In the genomic region with DNA sequence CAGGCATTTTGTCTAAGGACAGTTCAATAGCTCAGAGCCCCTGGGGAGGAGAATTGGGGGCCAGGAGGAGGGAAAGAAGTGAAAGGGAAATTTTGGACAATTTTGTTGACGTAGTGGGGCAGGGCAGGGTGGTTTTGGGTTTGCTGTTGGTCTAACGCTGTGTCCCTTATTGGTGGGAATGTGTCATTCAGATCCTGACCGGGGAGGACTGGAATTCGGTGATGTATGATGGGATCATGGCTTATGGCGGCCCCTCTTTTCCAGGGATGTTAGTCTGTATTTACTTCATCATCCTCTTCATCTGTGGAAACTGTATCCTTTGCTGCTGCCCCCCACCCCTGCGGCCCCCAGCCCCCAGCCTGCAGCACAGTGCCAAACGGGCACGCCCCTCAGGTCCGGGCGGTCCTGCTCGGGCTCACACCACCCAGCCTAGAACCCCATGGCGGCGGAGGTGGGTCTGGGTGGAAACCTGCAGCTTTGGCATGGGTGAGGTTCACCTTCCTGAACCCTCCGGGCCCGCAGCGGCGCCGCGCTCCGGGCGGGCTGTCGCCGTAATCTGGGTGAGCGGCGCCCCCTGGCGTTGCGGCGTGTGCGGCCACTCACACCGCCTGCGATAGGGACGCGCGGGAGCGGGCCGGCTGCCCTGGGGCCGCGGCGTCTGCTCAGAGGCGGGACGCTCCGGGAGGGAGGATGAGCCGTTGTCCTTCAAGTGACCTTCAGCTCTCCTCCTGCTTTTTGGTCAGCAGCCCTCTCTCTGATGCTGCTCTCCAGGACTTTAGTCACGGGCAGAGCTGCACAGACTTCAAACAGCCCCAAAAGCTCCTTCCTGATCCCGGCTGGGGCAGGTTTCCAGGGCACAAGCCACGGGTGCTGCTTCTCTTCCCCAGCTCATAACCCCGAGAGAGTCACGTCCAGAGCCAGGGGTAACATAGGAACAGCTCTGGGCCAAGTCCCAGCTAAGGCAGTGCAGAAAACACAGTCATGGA, we compare ENCODE assay signal across 9 cellular contexts.
DNase-seq lines count a peak whose midpoint lies in the region; ATAC-seq, FAIRE-seq and TF ChIP-seq lines count a peak whose summit lies in the region.
"Had no signal": no experiment of that assay in that cellular context is flagged by ENCODE, and none has a peak within 500 bp of the region (broad histone marks: within the 10 kb centered on the region; RNA-seq: fewer than 3 reads in every experiment).

No MANE protein-coding gene starts in this region.

- TF ChIP-seq POLR2A in A549 (IDR thresholded peaks at IDR 0.05; ENCODE audit: low read length): no peak
- TF ChIP-seq POLR2A in esophagus muscularis mucosa (IDR thresholded peaks at IDR 0.05; ENCODE audit: low read depth): no peak

- peak overlapping the region; percentile 30; the same call in 2 of the 3 replicates for H3K4me3 ChIP-seq in A549
- no peak overlapping the region for H3K4me3 ChIP-seq in GM12875 (ENCODE audit: low read depth, low read length)
- peak overlapping the region; percentile 15 to 46 (median 22) for H3K4me3 ChIP-seq in esophagus muscularis mucosa

- TF ChIP-seq EP300 in A549 (IDR thresholded peaks at IDR 0.05) (no peak), esophagus muscularis mucosa (IDR thresholded peaks at IDR 0.05) (no peak)

- CTCF ChIA-PET in A549 (lab: Yijun Ruan, JAX): interaction anchor here (0.7 to 5.6 kb wide), 71 partner anchors 8 to 946 kb away, joined by 3 to 36 read pairs (median 4); no protein-coding TSS in a partner anchor

- 12% methylated on average over 17 of the region's 48 CpGs for WGBS in A549 (ENCODE audit: missing lambda C conversion rate)
- 47% methylated on average over 8 of the region's 48 CpGs for WGBS in esophagus muscularis mucosa

- peaks cover 3% of the 10 kb centered on the region; the same call in 1 of the 3 replicates for H3K4me1 ChIP-seq in A549
- H3K4me1 ChIP-seq in esophagus muscularis mucosa: peaks cover 6 to 29% (median 24%) of the 10 kb centered on the region in 4 donors

- POLR2A ChIA-PET in A549 (lab: Yijun Ruan, JAX): no interaction called here

- H3K36me3 ChIP-seq in esophagus muscularis mucosa: peaks cover 2 to 55% (median 49%) of the 10 kb centered on the region in 4 donors

- H3K27me3 ChIP-seq in esophagus muscularis mucosa: no peaks in the 10 kb centered on the region

- peak; percentile 83 for TF ChIP-seq CTCF in A549 (IDR thresholded peaks at IDR 0.05)
- peak; percentile 90 for TF ChIP-seq CTCF in GM12875 (IDR thresholded peaks at IDR 0.05; ENCODE audit: borderline replicate concordance, insufficient read depth, low read depth, low read length)
- TF ChIP-seq CTCF in esophagus muscularis mucosa (IDR thresholded peaks at IDR 0.05): peak; percentile 89 to 96 (median 90)

- DNase-seq in A549 (ENCODE audit: low read depth in 1 of 2, low spot score in 1 of 2) (peak; percentile 41 to 55), NCI-H510A treated with DMSO at 0.1 percent for 48 hours (lab: John Stamatoyannopoulos, UW) (peak; percentile 45), activated T-cell treated with anti-CD3 and anti-CD28 coated beads for 1 hour (ENCODE audit: low read depth) (peak; percentile 20), esophagus muscularis mucosa (ENCODE audit: extremely low spot score) (no peak), myocyte (ENCODE audit: low read depth) (peak; percentile 50), superior temporal gyrus (ENCODE audit: extremely low spot score) (peak; percentile 60)

- H3K4me2 ChIP-seq in A549: peak overlapping the region; percentile 84

- no peak for FAIRE-seq in A549 (lab: Jason Lieb, UNC)
- FAIRE-seq: islet of Langerhans had no signal

- intact Hi-C loops in esophagus muscularis mucosa (cut with DNase I): loop anchor here (5.0 to 10.0 kb wide), 4 partner anchors 288 to 786 kb away; partner anchors contain the start of gene CACNA1C

- H3K27ac ChIP-seq in A549 (no peak overlapping the region), esophagus muscularis mucosa (replicated peaks in 1 of 4) (peak overlapping the region in 2 of 4 donors; percentile 53 to 64)

- peak; percentile 84 to 97 for ATAC-seq in A549
- no peak for ATAC-seq in GM18907 (IDR thresholded peaks at IDR 0.05; ENCODE audit: unreplicated experiment)

- peak; percentile 77 to 91 for TF ChIP-seq RAD21 in A549 (conservative IDR thresholded peaks at IDR 0.05 in 1 of 2, IDR thresholded peaks at IDR 0.05 in 1 of 2)

- H3K9me3 ChIP-seq in A549: no peaks in the 10 kb centered on the region
- H3K9me3 ChIP-seq in esophagus muscularis mucosa: no peaks in the 10 kb centered on the region

TF ChIP-seq in A549, 52 proteins besides CTCF, POLR2A, EP300 and RAD21:
- TF ChIP-seq ATOH8 (CRISPR knock-in tag; IDR thresholded peaks at IDR 0.05; ENCODE audit: low read depth) (no peak), RARB (CRISPR knock-in tag; IDR thresholded peaks at IDR 0.05) (no peak), KDM1A (IDR thresholded peaks at IDR 0.05; ENCODE audit: low read depth) (no peak), HOXB5 (CRISPR knock-in tag; IDR thresholded peaks at IDR 0.05) (no peak), SMC3 (IDR thresholded peaks at IDR 0.05) (peak; percentile 85), HDAC2 (IDR thresholded peaks at IDR 0.05) (no peak), PBX3 (IDR thresholded peaks at IDR 0.05) (no peak)
- TF ChIP-seq, protein P1, sequence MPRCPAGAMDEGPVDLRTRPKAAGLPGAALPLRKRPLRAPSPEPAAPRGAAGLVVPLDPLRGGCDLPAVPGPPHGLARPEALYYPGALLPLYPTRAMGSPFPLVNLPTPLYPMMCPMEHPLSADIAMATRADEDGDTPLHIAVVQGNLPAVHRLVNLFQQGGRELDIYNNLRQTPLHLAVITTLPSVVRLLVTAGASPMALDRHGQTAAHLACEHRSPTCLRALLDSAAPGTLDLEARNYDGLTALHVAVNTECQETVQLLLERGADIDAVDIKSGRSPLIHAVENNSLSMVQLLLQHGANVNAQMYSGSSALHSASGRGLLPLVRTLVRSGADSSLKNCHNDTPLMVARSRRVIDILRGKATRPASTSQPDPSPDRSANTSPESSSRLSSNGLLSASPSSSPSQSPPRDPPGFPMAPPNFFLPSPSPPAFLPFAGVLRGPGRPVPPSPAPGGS (IDR thresholded peaks at IDR 0.05): no peak
- TF ChIP-seq, protein P2, sequence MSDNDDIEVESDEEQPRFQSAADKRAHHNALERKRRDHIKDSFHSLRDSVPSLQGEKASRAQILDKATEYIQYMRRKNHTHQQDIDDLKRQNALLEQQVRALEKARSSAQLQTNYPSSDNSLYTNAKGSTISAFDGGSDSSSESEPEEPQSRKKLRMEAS (IDR thresholded peaks at IDR 0.05): peak; percentile 23; the same call in 1 of the 2 replicates
